Comparison of ENCODE assay signal across 10 cellular contexts in the genomic region with DNA sequence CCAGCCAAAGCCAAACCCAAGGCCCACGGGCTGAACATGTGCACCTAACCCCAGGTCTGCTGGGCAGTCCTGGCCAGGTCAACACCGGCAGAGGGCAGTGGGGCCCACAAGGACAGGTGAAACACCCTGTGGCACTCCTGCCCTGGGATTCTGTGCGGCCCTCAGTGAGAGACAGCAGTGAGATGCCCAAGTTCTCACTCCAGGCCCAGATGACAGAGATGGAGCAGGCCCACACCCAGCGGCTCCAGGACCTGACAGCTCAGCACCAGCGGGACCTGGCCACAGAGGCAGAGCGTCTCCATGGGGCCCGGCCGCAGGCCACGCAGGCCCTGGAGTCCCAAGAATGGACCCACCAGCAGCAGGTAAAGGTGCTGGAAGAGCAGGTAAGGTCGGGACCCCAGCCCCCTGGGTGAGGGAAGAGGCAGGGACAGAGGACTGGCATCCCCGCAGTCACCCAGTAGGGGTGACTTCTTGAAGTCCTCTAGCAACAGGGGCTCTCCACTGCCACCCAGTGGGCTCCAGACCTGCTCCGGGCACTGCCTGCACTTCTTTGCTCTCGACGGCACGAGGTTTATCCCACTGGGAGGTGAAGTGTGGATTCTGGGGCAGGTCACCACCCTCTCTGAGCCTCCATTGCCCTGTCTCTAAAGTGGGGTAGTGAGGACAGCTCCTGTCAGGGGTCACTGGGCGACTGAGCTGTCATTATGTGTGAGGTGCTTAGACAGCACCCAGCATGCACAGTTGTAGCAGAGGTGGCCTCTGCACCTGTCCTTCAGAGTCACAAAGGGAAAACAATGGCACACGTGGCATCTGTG. TPM values are rescaled to one million over a fixed set of nuclear protein-coding genes. Genes with fewer than 3 reads are reported as not detected.
A peak's percentile ranks its signal among the peaks of the same experiment; 100 is the strongest.
DNase-seq lines count a peak whose midpoint lies in the region; ATAC-seq, FAIRE-seq and TF ChIP-seq lines count a peak whose summit lies in the region.
"Had no signal": no experiment of that assay in that cellular context is flagged by ENCODE, and none has a peak within 500 bp of the region (broad histone marks: within the 10 kb centered on the region; RNA-seq: fewer than 3 reads in every experiment).

No MANE protein-coding gene starts in this region.

- no peak for ATAC-seq in right cardiac atrium
- ATAC-seq in HG03175 (IDR thresholded peaks at IDR 0.05; ENCODE audit: unreplicated experiment): no peak
- no peak for ATAC-seq in GM19397 (IDR thresholded peaks at IDR 0.05; ENCODE audit: unreplicated experiment)

- intact Hi-C loops in right cardiac atrium (cut with DNase I): loop anchor here (5.0 to 10.0 kb wide), 3 partner anchors 75 to 135 kb away; no protein-coding TSS in a partner anchor

- no peaks in the 10 kb centered on the region for H3K9me3 ChIP-seq in right cardiac atrium (ENCODE audit: control insufficient read depth, low read length)

- no peak for TF ChIP-seq POLR2A in H54 (IDR thresholded peaks at IDR 0.05; ENCODE audit: low read depth, low read length)
- TF ChIP-seq POLR2A in GM12892 (IDR thresholded peaks at IDR 0.05; ENCODE audit: low read depth, low read length): no peak

- peak; percentile 49 for TF ChIP-seq CTCF in 22Rv1 (IDR thresholded peaks at IDR 0.05)

- peak; percentile 38 for DNase-seq in H54 (ENCODE audit: insufficient read length, low spot score)
- DNase-seq in SKM-1 (lab: John Stamatoyannopoulos, UW; ENCODE audit: unreplicated experiment): peak; percentile 28
- DNase-seq in right cardiac atrium: peak; percentile 60 to 81 (median 72)
- DNase-seq in urothelium cell line (ENCODE audit: low spot score): no peak
- DNase-seq in GM12892 (ENCODE audit: insufficient read length): no peak
- DNase-seq: activated CD4-positive, alpha-beta T cell treated with anti-CD3 and anti-CD28 coated beads for 4 hours; midbrain had no signal

- no peak overlapping the region for H3K4me3 ChIP-seq in right cardiac atrium (ENCODE audit: low read length)

- peaks cover 4% of the 10 kb centered on the region for H3K4me1 ChIP-seq in right cardiac atrium (ENCODE audit: control insufficient read depth, insufficient read depth, low read length)

- H3K27ac ChIP-seq in 22Rv1 (no peak overlapping the region), right cardiac atrium (ENCODE audit: low read length) (no peak overlapping the region)

- no peaks in the 10 kb centered on the region for H3K27me3 ChIP-seq in right cardiac atrium (ENCODE audit: control insufficient read depth, insufficient read depth)

- FAIRE-seq in H54 (lab: Jason Lieb, UNC): no peak
- no peak for FAIRE-seq in urothelium cell line (lab: Jason Lieb, UNC)
- no peak for FAIRE-seq in GM12892 (lab: Jason Lieb, UNC)

- 78% methylated on average over 17 of the region's 17 CpGs for WGBS in right cardiac atrium

RNA-seq across cellular contexts. Expression of a gene that starts 8.8 kb away (rescaled TPM):
- total RNA-seq in right cardiac atrium: 10 to 100 TPM; 13.8 to 19.2 (median 16.8) TPM
- polyA plus RNA-seq in right cardiac atrium: 6.7 TPM
- polyA plus RNA-seq in GM12892 (2012; ENCODE audit: missing spikeins): 3.2 TPM

Comparison
In these comparisons a context has a peak if more than half of its experiments do, and no peak if none do; other contexts are left out.
1. DNase-seq: peak in H54 (single experiment), SKM-1 (single experiment) and right cardiac atrium (3 of 3); none in urothelium cell line (single experiment) and GM12892 (single experiment).